8 cellular contexts compared by ENCODE assay signal in genomic region chr3:82525-82924, GRCh38.
"Had no signal": no experiment of that assay in that cellular context is flagged by ENCODE, and none has a peak within 500 bp of the region (broad histone marks: within the 10 kb centered on the region; RNA-seq: fewer than 3 reads in every experiment).

No MANE protein-coding gene starts in this region.

- DNase-seq: GM23248, GOT3, H7, H9, HCEC 1CT, HFFc6 had no signal

- H2AFZ ChIP-seq: GM23248, GM23338 had no signal

- H3K4me1 Mint-ChIP-seq: GM23338, H9 had no signal

- H3K9me3 Mint-ChIP-seq: H9 had no signal

- H3K4me2 ChIP-seq: GM23338 had no signal

- H3K36me3 ChIP-seq: HAP-1 had no signal

- H3K4me3 ChIP-seq: GM23248, GM23338, HAP-1 had no signal

- H3K9ac ChIP-seq: GM23248 had no signal

- H3K9me3 ChIP-seq: HAP-1 had no signal

- H3K4me3 Mint-ChIP-seq: GM23338, H9, HFFc6 had no signal

- H3K27ac ChIP-seq: GM23248 had no signal

- H3K27ac Mint-ChIP-seq: GM23338, H9, HFFc6 had no signal
